ENCODE assay signal across 8 cellular contexts in the genomic region with DNA sequence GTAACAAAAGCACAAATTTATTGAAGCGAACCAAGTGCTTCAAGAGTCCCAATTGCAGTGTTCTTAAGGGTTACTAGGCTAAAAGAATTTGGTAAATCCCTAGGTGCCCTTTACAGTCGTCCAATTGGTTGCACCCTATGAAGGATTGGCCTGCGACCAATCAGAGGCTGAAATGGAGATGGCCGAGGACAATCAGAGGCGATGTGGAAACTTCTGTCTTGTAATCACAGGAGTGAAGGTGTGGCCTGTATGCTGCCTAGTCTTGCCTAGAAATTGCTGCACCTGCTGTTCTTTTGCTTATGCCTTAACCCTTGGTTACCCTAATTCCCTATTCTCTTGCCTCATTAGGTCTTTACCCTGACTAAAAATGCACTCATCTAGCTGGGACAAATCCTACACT. TPM values are rescaled to one million over a fixed set of nuclear protein-coding genes. Genes with fewer than 3 reads are reported as not detected.
DNase-seq lines count a peak whose midpoint lies in the region; ATAC-seq, FAIRE-seq and TF ChIP-seq lines count a peak whose summit lies in the region.

No MANE protein-coding gene starts in this region.

- no peaks in the 10 kb centered on the region for H3K27me3 Mint-ChIP-seq in WTC11 (ENCODE audit: low read depth)

- H3K27me3 ChIP-seq in left lung (no peaks in the 10 kb centered on the region), aorta (ENCODE audit: control insufficient read depth in 1 of 2, insufficient read depth in 2 of 2, low read length in 1 of 2) (no peaks in the 10 kb centered on the region)

- H3K4me3 Mint-ChIP-seq in WTC11, result peak overlapping the region; percentile 88

- POLR2A ChIA-PET in A549 (lab: Yijun Ruan, JAX), result no interaction called here
- POLR2A ChIA-PET in HEK293 (lab: Yijun Ruan, JAX), result interaction anchor here (1.9 kb wide), 1 partner anchor 91 kb away, joined by 16 read pairs; a partner anchor contains a TSS
- POLR2A ChIA-PET in WTC11 (lab: Charles Lee), result no interaction called here

- 94% methylated on average over 5 of the region's 5 CpGs for WGBS in A549 (ENCODE audit: missing lambda C conversion rate)
- 79 to 84% methylated on average over 5 of the region's 5 CpGs for WGBS in aorta, 2 donors

- intact Hi-C loops in left lung (cut with DNase I) (no loop called here), aorta (cut with DNase I) (loop anchor here (5.0 to 10.0 kb wide), 3 partner anchors 90 to 308 kb away; a partner anchor contains a TSS)

- TF ChIP-seq POLR2A in A549 (IDR thresholded peaks at IDR 0.05; ENCODE audit: low read length), result no peak

- TF ChIP-seq CTCF in A549 (IDR thresholded peaks at IDR 0.05) (no peak), HEK293 (tag by site-specific recombination; IDR thresholded peaks at IDR 0.05) (no peak), WTC11 (IDR thresholded peaks at IDR 0.05) (no peak), left lung (IDR thresholded peaks at IDR 0.05) (no peak)

- peak overlapping the region in 1 of 2 experiments; percentile 98; a peak in 3 of 6 replicates for H3K27ac ChIP-seq in A549
- H3K27ac ChIP-seq in HEK293 (ENCODE audit: extremely low read depth, low read depth, low read length), result no peak overlapping the region
- H3K27ac ChIP-seq in left lung, result peak overlapping the region; percentile 86 to 90
- H3K27ac ChIP-seq in aorta (ENCODE audit: low read depth in 1 of 2, low read length in 2 of 2), result no peak overlapping the region

- TF ChIP-seq EP300 in A549 (IDR thresholded peaks at IDR 0.05), result no peak

- CTCF ChIA-PET in A549 (lab: Yijun Ruan, JAX), result no interaction called here
- CTCF ChIA-PET in HEK293 (lab: Yijun Ruan, JAX), result no interaction called here
- CTCF ChIA-PET in WTC11 (lab: Charles Lee), result interaction anchor here (2.8 kb wide), 1 partner anchor 18 kb away, joined by 28 read pairs; no protein-coding TSS in a partner anchor

- H3K27ac Mint-ChIP-seq in WTC11, result peak overlapping the region; percentile 91

- H3K4me3 ChIP-seq in A549 (peak overlapping the region; percentile 77; the same call in 1 of the 3 replicates), HEK293 (ENCODE audit: low read depth, low read length) (no peak overlapping the region), left lung (peak overlapping the region; percentile 70 to 80), aorta (ENCODE audit: low read length in 2 of 2) (peak overlapping the region in 1 of 2 donors; percentile 42)

- peak overlapping the region; percentile 79 for H3K4me2 ChIP-seq in A549

- no peaks in the 10 kb centered on the region for H3K4me1 ChIP-seq in A549
- H3K4me1 ChIP-seq in HEK293 (ENCODE audit: control insufficient read depth, insufficient read depth, low read length), result no peaks in the 10 kb centered on the region
- peaks cover 16 to 41% of the 10 kb centered on the region in 2 donors for H3K4me1 ChIP-seq in left lung
- peaks cover 0 to 3% of the 10 kb centered on the region in 2 donors for H3K4me1 ChIP-seq in aorta (ENCODE audit: control insufficient read depth in 1 of 2, insufficient read depth in 2 of 2, low read length in 2 of 2)

- no peaks in the 10 kb centered on the region for H3K36me3 ChIP-seq in HEK293 (ENCODE audit: control insufficient read depth in 2 of 2, insufficient read depth in 1 of 2, low read length in 2 of 2)
- no peaks in the 10 kb centered on the region for H3K36me3 ChIP-seq in left lung
- no peaks in the 10 kb centered on the region for H3K36me3 ChIP-seq in aorta (ENCODE audit: control insufficient read depth in 1 of 2, insufficient read depth in 2 of 2, low read length in 1 of 2)

- peaks cover 54% of the 10 kb centered on the region for H3K4me1 Mint-ChIP-seq in WTC11

- FAIRE-seq in A549 (lab: Jason Lieb, UNC), result no peak

- H3K9me3 ChIP-seq in A549 (no peaks in the 10 kb centered on the region), HEK293 (ENCODE audit: control insufficient read depth, insufficient read depth, low read depth, low read length) (no peaks in the 10 kb centered on the region), left lung (no peaks in the 10 kb centered on the region), aorta (ENCODE audit: control insufficient read depth, low read length) (no peaks in the 10 kb centered on the region)

- H3K36me3 Mint-ChIP-seq in WTC11, result peaks cover 6% of the 10 kb centered on the region; the same call in 1 of the 2 replicates

- TF ChIP-seq RAD21 in A549 (conservative IDR thresholded peaks at IDR 0.05 in 1 of 2, IDR thresholded peaks at IDR 0.05 in 1 of 2), result no peak

- peaks cover 5% of the 10 kb centered on the region for H3K9me3 Mint-ChIP-seq in WTC11

- peak in 1 of 2 experiments; percentile 28 for DNase-seq in A549 (ENCODE audit: low read depth in 1 of 2, low spot score in 1 of 2)
- peak; percentile 21 for DNase-seq in WTC11 (ENCODE audit: low spot score)
- DNase-seq in left lung, result no peak
- DNase-seq in NCI-H2029 treated with DMSO at 0.1 percent for 48 hours (lab: John Stamatoyannopoulos, UW), result no peak
- no peak for DNase-seq in NCI-H524 treated with DMSO at 0.1 percent for 48 hours (lab: John Stamatoyannopoulos, UW)
- DNase-seq in aorta, result no peak

- no peak for ATAC-seq in A549
- peak; percentile 4 for ATAC-seq in WTC11
- peak; percentile 5 for ATAC-seq in left lung
- no peak for ATAC-seq in aorta (ENCODE audit: low FRiP score)
- no peak for ATAC-seq in HG03460 (IDR thresholded peaks at IDR 0.05; ENCODE audit: unreplicated experiment)

TF ChIP-seq in A549, 52 proteins besides CTCF, POLR2A, EP300 and RAD21:
- TF ChIP-seq HOXA7 (CRISPR knock-in tag; IDR thresholded peaks at IDR 0.05) (no peak), NFE2L2 (conservative IDR thresholded peaks at IDR 0.05; ENCODE audit: low read length) (no peak), TFCP2L1 (CRISPR knock-in tag; IDR thresholded peaks at IDR 0.05) (no peak), KDM5A (IDR thresholded peaks at IDR 0.05) (no peak), JUNB (IDR thresholded peaks at IDR 0.05) (no peak), SREBF2 (IDR thresholded peaks at IDR 0.05) (no peak), HEYL (CRISPR knock-in tag; IDR thresholded peaks at IDR 0.05) (no peak), JUN (IDR thresholded peaks at IDR 0.05) (no peak)
- TF ChIP-seq, protein P1, sequence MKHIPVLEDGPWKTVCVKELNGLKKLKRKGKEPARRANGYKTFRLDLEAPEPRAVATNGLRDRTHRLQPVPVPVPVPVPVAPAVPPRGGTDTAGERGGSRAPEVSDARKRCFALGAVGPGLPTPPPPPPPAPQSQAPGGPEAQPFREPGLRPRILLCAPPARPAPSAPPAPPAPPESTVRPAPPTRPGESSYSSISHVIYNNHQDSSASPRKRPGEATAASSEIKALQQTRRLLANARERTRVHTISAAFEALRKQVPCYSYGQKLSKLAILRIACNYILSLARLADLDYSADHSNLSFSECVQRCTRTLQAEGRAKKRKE (CRISPR knock-in tag; IDR thresholded peaks at IDR 0.05; ENCODE audit: low read depth), result no peak

TF ChIP-seq in HEK293, 187 proteins besides CTCF, POLR2A, EP300 and RAD21 (continues in another document):
- TF ChIP-seq IKZF3 (tag by site-specific recombination; IDR thresholded peaks at IDR 0.05), result no peak

TF ChIP-seq in WTC11, 78 proteins besides CTCF, POLR2A, EP300 and RAD21:
- TF ChIP-seq PRRX2 (CRISPR knock-in tag; IDR thresholded peaks at IDR 0.05) (no peak), NFYB (CRISPR knock-in tag; conservative IDR thresholded peaks at IDR 0.05; ENCODE audit: low read depth) (peak; percentile 59)

RNA-seq across cellular contexts. Expression of a gene that starts 1.1 kb away (rescaled TPM):
- polyA plus RNA-seq in A549 (2011; rRNA removed), result 14.4 and 20.6 TPM in 2 replicates
- polyA plus RNA-seq in A549 (2012; cell fraction: cytosol; rRNA removed), result 6.2 and 8.9 TPM in 2 replicates
- 2.5 and 2.9 TPM in 2 replicates for polyA plus RNA-seq in A549 (2012; cell fraction: nucleus; rRNA removed)
- polyA plus RNA-seq in A549 (2017; fragmentation: RNase III; extraction: RNeasy Plus Mini Kit Qiagen cat#74134 plus additional on column Dnase treatment), result 19.0 to 21.3 TPM (median 20.0 TPM) in 3 replicates
- polyA minus RNA-seq in A549 (2011; rRNA and poly(A)+ RNA removed), result 2.0 and 2.3 TPM in 2 replicates
- total RNA-seq in WTC11 (2021), result 15.0 to 15.9 TPM (median 15.2 TPM) in 3 replicates
- total RNA-seq in left lung, result 10 to 100 TPM; 17.5 to 17.9 TPM
- total RNA-seq in aorta, result 10 to 100 TPM; 10.7 to 11.2 TPM
- 10 to 100 TPM in 1 of 2 donors, 1 to 10 TPM in 1; 7.5 to 21.0 TPM for polyA plus RNA-seq in aorta

Comparison
In these comparisons a context has a peak if more than half of its experiments do, and no peak if none do; other contexts are left out.
1. ATAC-seq: peak in WTC11 (single experiment) and left lung (single experiment); none in A549 (0 of 2), aorta (single experiment) and HG03460 (single experiment).
2. H3K27ac ChIP-seq: peak in left lung (2 of 2); none in HEK293 (single experiment) and aorta (0 of 2).
3. intact Hi-C loops: an anchor here in aorta (5.0 to 10.0 kb wide); none called in left lung.